ENCODE assay signal across 9 cellular contexts in the genomic region with DNA sequence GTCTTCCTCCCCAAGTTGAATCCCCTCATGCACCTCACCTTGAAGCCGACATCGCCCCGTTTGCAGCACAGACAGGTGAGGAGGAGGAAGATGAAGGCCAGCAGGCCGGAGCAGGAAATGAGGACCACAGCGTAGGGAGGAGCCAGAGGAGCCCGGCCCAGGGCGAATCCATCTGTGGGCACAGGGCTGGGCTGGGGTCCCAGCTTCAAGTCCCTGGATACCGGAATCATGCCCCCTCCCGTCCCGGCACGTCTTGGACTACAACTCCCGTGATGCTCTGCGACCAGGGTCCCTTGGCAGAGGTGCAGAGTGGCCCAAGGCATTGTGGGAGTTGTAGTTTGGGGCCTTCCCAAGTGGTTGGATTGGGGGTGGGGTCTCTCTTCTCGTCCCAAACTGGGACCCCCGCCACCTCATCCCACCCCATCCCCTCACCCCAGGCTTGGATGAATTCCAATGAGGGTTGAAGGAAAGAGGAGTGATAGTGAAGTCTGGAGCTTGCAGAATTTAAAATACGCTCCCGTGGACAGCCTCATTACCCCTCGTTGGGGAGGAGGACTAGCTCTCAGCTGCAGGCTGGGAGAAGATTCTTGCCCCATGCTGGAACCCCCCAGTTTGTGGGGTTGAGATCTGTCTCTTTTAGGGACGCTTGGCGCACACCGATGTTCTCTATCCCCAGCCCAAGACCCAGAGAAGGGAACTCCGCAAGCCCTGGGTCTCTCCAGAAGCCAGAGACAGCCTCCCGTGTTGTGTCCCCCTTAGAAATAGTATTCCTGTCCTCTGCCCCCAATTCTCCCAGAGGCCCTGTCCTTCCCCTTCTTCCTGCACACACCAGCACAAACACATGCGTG. TPM values are rescaled to one million over a fixed set of nuclear protein-coding genes. Genes with fewer than 3 reads are reported as not detected.
DNase-seq lines count a peak whose midpoint lies in the region; ATAC-seq, FAIRE-seq and TF ChIP-seq lines count a peak whose summit lies in the region.
"Had no signal": no experiment of that assay in that cellular context is flagged by ENCODE, and none has a peak within 500 bp of the region (broad histone marks: within the 10 kb centered on the region; RNA-seq: fewer than 3 reads in every experiment).

No MANE protein-coding gene starts in this region.

- H3K9me3 ChIP-seq in A549 (no peaks in the 10 kb centered on the region), PC-9 (ENCODE audit: insufficient read depth, low read depth) (no peaks in the 10 kb centered on the region)
- H3K9me3 ChIP-seq: neutrophil had no signal

- DNase-seq in A549 (ENCODE audit: low read depth in 1 of 2, low spot score in 1 of 2) (peak in 1 of 2 experiments; percentile 77), H7 (peak; percentile 85), PC-9 (peak; percentile 52 to 54), fibroblast of villous mesenchyme (ENCODE audit: low read depth) (peak; percentile 31), neural crest cell (ENCODE audit: low read depth, low spot score) (peak; percentile 68), superior temporal gyrus (ENCODE audit: extremely low spot score) (peak; percentile 92)
- peak; percentile 66 for DNase-seq in activated T-helper 2 cell treated with anti-CD3 and anti-CD28 coated beads, Interferon-gamma antibody, Interleukin-2, Interleukin-4, amounts not matched to agents 10 μg/mL and 5 μg/mL and 100 μg/mL, durations not matched to agents 14 hours and 24 hours and 36 hours (ENCODE audit: low spot score)

- H4K20me1 ChIP-seq in PC-9 (ENCODE audit: insufficient read depth) = no peaks in the 10 kb centered on the region

- H3K36me3 ChIP-seq in H7 (replicated peaks; ENCODE audit: control insufficient read depth, insufficient read depth, low read length) = peaks cover 1% of the 10 kb centered on the region
- no peaks in the 10 kb centered on the region for H3K36me3 ChIP-seq in PC-9 (ENCODE audit: low read depth)
- H3K36me3 ChIP-seq: neutrophil had no signal

- H3K27ac ChIP-seq in A549 (peak overlapping the region; percentile 56 to 92), PC-9 (no peak overlapping the region)
- H3K27ac ChIP-seq: neutrophil had no signal

- no TSS peak for BruUV-seq in PC-9 (replicated peaks; lab: Mats Ljungman, UMichigan)

- ATAC-seq in A549 (peak; percentile 37 to 67; a peak in 5 of 6 replicates), HG03280 (IDR thresholded peaks at IDR 0.05; ENCODE audit: unreplicated experiment) (no peak)

- H3K4me1 ChIP-seq in A549 (peaks cover 29% of the 10 kb centered on the region), PC-9 (replicated peaks; ENCODE audit: insufficient read depth) (no peaks in the 10 kb centered on the region; the same call in 1 of the 2 replicates)

- CTCF ChIA-PET in A549 (lab: Yijun Ruan, JAX) = interaction anchor here (1.1 to 9.6 kb wide), 10 partner anchors 8 to 98 kb away, joined by 3 to 618 read pairs (median 18); partner anchors contain the start of gene SPACA4
- CTCF ChIA-PET in PC-9 (lab: Charles Lee) = interaction anchor here (0.5 to 0.7 kb wide), 2 partner anchors 16 to 107 kb away, joined by 3 read pairs; no protein-coding TSS in a partner anchor

- no peak for TF ChIP-seq RAD21 in A549 (conservative IDR thresholded peaks at IDR 0.05 in 1 of 2, IDR thresholded peaks at IDR 0.05 in 1 of 2)

- H2AFZ ChIP-seq in PC-9 = no peak overlapping the region

- WGBS in A549 (ENCODE audit: missing lambda C conversion rate) = 32% methylated on average over 22 of the region's 24 CpGs

- H3K4me3 Mint-ChIP-seq in activated T-helper 2 cell treated with anti-CD3 and anti-CD28 coated beads, Interferon-gamma antibody, Interleukin-2, Interleukin-4, amounts not matched to agents 10 μg/mL and 5 μg/mL and 100 μg/mL, durations not matched to agents 14 hours and 24 hours and 36 hours (ENCODE audit: low read depth) = peak overlapping the region; percentile 80
- H3K4me3 Mint-ChIP-seq in neural crest cell = peak overlapping the region; percentile 83

- H3K27me3 Mint-ChIP-seq in activated T-helper 2 cell treated with anti-CD3 and anti-CD28 coated beads, Interferon-gamma antibody, Interleukin-2, Interleukin-4, amounts not matched to agents 10 μg/mL and 5 μg/mL and 100 μg/mL, durations not matched to agents 14 hours and 24 hours and 36 hours (ENCODE audit: low read depth) = no peaks in the 10 kb centered on the region
- peaks cover 36% of the 10 kb centered on the region for H3K27me3 Mint-ChIP-seq in neural crest cell (ENCODE audit: low read depth)

- TF ChIP-seq CTCF in A549 (IDR thresholded peaks at IDR 0.05) (no peak), PC-9 (conservative IDR thresholded peaks at IDR 0.05) (no peak), fibroblast of villous mesenchyme (IDR thresholded peaks at IDR 0.05; ENCODE audit: insufficient read depth, low read depth, low read length) (no peak), neural crest cell (conservative IDR thresholded peaks at IDR 0.05) (no peak)

- intact Hi-C loops in PC-9 (cut with micrococcal nuclease; ENCODE audit: unreplicated experiment) = no loop called here
- intact Hi-C loops in activated T-helper 2 cell treated with anti-CD3 and anti-CD28 coated beads, Interferon-gamma antibody, Interleukin-2, Interleukin-4, amounts not matched to agents 10 μg/mL and 5 μg/mL and 100 μg/mL, durations not matched to agents 14 hours and 24 hours and 36 hours (cut with micrococcal nuclease) = loop anchor here (2.0 to 5.0 kb wide), 3 partner anchors 66 to 188 kb away; partner anchors contain the start of genes GRWD1 and TMEM143

- no peak overlapping the region for H3K27ac Mint-ChIP-seq in activated T-helper 2 cell treated with anti-CD3 and anti-CD28 coated beads, Interferon-gamma antibody, Interleukin-2, Interleukin-4, amounts not matched to agents 10 μg/mL and 5 μg/mL and 100 μg/mL, durations not matched to agents 14 hours and 24 hours and 36 hours
- H3K27ac Mint-ChIP-seq in neural crest cell (ENCODE audit: unreplicated experiment) = no peak overlapping the region

- peak overlapping the region; percentile 86 for H3K4me2 ChIP-seq in A549
- peak overlapping the region; percentile 53 for H3K4me2 ChIP-seq in PC-9

- TF ChIP-seq POLR2A in A549 (IDR thresholded peaks at IDR 0.05; ENCODE audit: low read length) = no peak

- H3K9me2 ChIP-seq in PC-9 (ENCODE audit: insufficient read depth) = no peaks in the 10 kb centered on the region

- H3K9me3 Mint-ChIP-seq in activated T-helper 2 cell treated with anti-CD3 and anti-CD28 coated beads, Interferon-gamma antibody, Interleukin-2, Interleukin-4, amounts not matched to agents 10 μg/mL and 5 μg/mL and 100 μg/mL, durations not matched to agents 14 hours and 24 hours and 36 hours = no peaks in the 10 kb centered on the region
- no peaks in the 10 kb centered on the region for H3K9me3 Mint-ChIP-seq in neural crest cell

- H3K36me3 Mint-ChIP-seq in activated T-helper 2 cell treated with anti-CD3 and anti-CD28 coated beads, Interferon-gamma antibody, Interleukin-2, Interleukin-4, amounts not matched to agents 10 μg/mL and 5 μg/mL and 100 μg/mL, durations not matched to agents 14 hours and 24 hours and 36 hours (ENCODE audit: low read depth) = no peaks in the 10 kb centered on the region
- no peaks in the 10 kb centered on the region for H3K36me3 Mint-ChIP-seq in neural crest cell (ENCODE audit: low read depth)

- peaks cover 32% of the 10 kb centered on the region; the same call in 1 of the 2 replicates for H3F3A ChIP-seq in PC-9 (ENCODE audit: insufficient read depth, low read depth)

- no peaks in the 10 kb centered on the region for H3K79me2 ChIP-seq in PC-9 (ENCODE audit: low read depth)

- POLR2A ChIA-PET in A549 (lab: Yijun Ruan, JAX) = interaction anchor here (0.6 to 1.1 kb wide), 3 partner anchors 23 to 109 kb away, joined by 3 read pairs; partner anchors contain the start of gene SPHK2
- POLR2A ChIA-PET in PC-9 (lab: Charles Lee; ENCODE audit: unreplicated experiment) = interaction anchor here (0.6 kb wide), 1 partner anchor 109 kb away, joined by 6 read pairs; the partner anchor contains the start of gene SPHK2

- peaks cover 13% of the 10 kb centered on the region for H3K4me1 Mint-ChIP-seq in activated T-helper 2 cell treated with anti-CD3 and anti-CD28 coated beads, Interferon-gamma antibody, Interleukin-2, Interleukin-4, amounts not matched to agents 10 μg/mL and 5 μg/mL and 100 μg/mL, durations not matched to agents 14 hours and 24 hours and 36 hours (ENCODE audit: low read depth)
- H3K4me1 Mint-ChIP-seq in neural crest cell = peaks cover 14% of the 10 kb centered on the region

- H3K27me3 ChIP-seq in H7 (ENCODE audit: control insufficient read depth, insufficient read depth, low read length) (peaks cover 25% of the 10 kb centered on the region), PC-9 (ENCODE audit: insufficient read depth, low read depth) (no peaks in the 10 kb centered on the region)

- H3K4me3 ChIP-seq in A549 = peak overlapping the region; percentile 34
- peak overlapping the region; percentile 41 for H3K4me3 ChIP-seq in H7 (ENCODE audit: insufficient read depth, low read depth, low read length)
- H3K4me3 ChIP-seq in PC-9 = no peak overlapping the region
- no peak overlapping the region for H3K4me3 ChIP-seq in fibroblast of villous mesenchyme (ENCODE audit: low read depth, low read length)

- TF ChIP-seq EP300 in A549 (IDR thresholded peaks at IDR 0.05) = no peak

- FAIRE-seq in A549 (lab: Jason Lieb, UNC) = no peak

RNA-seq across cellular contexts. Expression of gene LMTK3, which starts 1.0 kb away (rescaled TPM):
- polyA plus RNA-seq in A549 (2011; rRNA removed) (0.62 and 0.95 TPM in 2 replicates), A549 (2017; fragmentation: RNase III; extraction: RNeasy Plus Mini Kit Qiagen cat#74134 plus additional on column Dnase treatment) (4.6 to 6.1 TPM (median 5.6 TPM) in 3 replicates)
- polyA plus RNA-seq in A549 (2012; cell fraction: cytosol; rRNA removed) = 2.6 and 3.8 TPM in 2 replicates
- polyA plus RNA-seq in A549 (2012; cell fraction: nucleus; rRNA removed) = 9.6 and 11.7 TPM in 2 replicates
- 0.45 and 0.54 TPM in 2 replicates for polyA minus RNA-seq in A549 (2011; rRNA and poly(A)+ RNA removed)
- 3.0 and 3.6 TPM in 2 replicates for total RNA-seq in H7 (2014; rRNA removed; shearing (Covaris generic))
- total RNA-seq in PC-9 (2021) (13.9 and 19.6 TPM in 2 replicates), fibroblast of villous mesenchyme (0.32 and 0.43 TPM in 2 replicates), neural crest cell (3.1 and 3.3 TPM in 2 replicates)
- total RNA-seq in activated T-helper 2 cell treated with anti-CD3 and anti-CD28 coated beads, Interferon-gamma antibody, Interleukin-2, Interleukin-4, amounts not matched to agents 10 μg/mL and 5 μg/mL and 100 μg/mL, durations not matched to agents 14 hours and 24 hours and 36 hours = 3.1 and 5.1 TPM in 2 replicates

RNA-seq across cellular contexts. Expression of gene SULT2B1, which starts 41.3 kb away (rescaled TPM):
- 22.2 and 22.4 TPM in 2 replicates for polyA plus RNA-seq in A549 (2011; rRNA removed)
- polyA plus RNA-seq in A549 (2012; cell fraction: cytosol; rRNA removed) = 31.5 and 41.0 TPM in 2 replicates
- polyA plus RNA-seq in A549 (2012; cell fraction: nucleus; rRNA removed) = 23.6 and 29.0 TPM in 2 replicates
- 30.1 to 36.5 TPM (median 34.3 TPM) in 3 replicates for polyA plus RNA-seq in A549 (2017; fragmentation: RNase III; extraction: RNeasy Plus Mini Kit Qiagen cat#74134 plus additional on column Dnase treatment)
- 26.5 and 28.7 TPM in 2 replicates for polyA minus RNA-seq in A549 (2011; rRNA and poly(A)+ RNA removed)
- 1.8 and 2.8 TPM in 2 replicates for total RNA-seq in H7 (2014; rRNA removed; shearing (Covaris generic))
- 4.4 and 6.2 TPM in 2 replicates for total RNA-seq in PC-9 (2021)
- total RNA-seq in activated T-helper 2 cell treated with anti-CD3 and anti-CD28 coated beads, Interferon-gamma antibody, Interleukin-2, Interleukin-4, amounts not matched to agents 10 μg/mL and 5 μg/mL and 100 μg/mL, durations not matched to agents 14 hours and 24 hours and 36 hours = not detected in 2 replicates
- total RNA-seq in fibroblast of villous mesenchyme = under 0.01 TPM in 1 of 2 replicates, not detected in the other
- not detected in 2 replicates for total RNA-seq in neural crest cell

RNA-seq across cellular contexts. Expression of gene CYTH2, which starts 41.5 kb away (rescaled TPM):
- polyA plus RNA-seq in A549 (2011; rRNA removed) (33.4 and 36.9 TPM in 2 replicates), A549 (2017; fragmentation: RNase III; extraction: RNeasy Plus Mini Kit Qiagen cat#74134 plus additional on column Dnase treatment) (42.3 to 55.4 TPM (median 50.5 TPM) in 3 replicates)
- 48.4 and 61.1 TPM in 2 replicates for polyA plus RNA-seq in A549 (2012; cell fraction: cytosol; rRNA removed)
- polyA plus RNA-seq in A549 (2012; cell fraction: nucleus; rRNA removed) = 158 and 205 TPM in 2 replicates
- 49.4 and 52.6 TPM in 2 replicates for polyA minus RNA-seq in A549 (2011; rRNA and poly(A)+ RNA removed)
- total RNA-seq in H7 (2014; rRNA removed; shearing (Covaris generic)) = 42.9 and 51.3 TPM in 2 replicates
- total RNA-seq in PC-9 (2021) (74.4 and 93.0 TPM in 2 replicates), fibroblast of villous mesenchyme (31.1 and 42.5 TPM in 2 replicates), neural crest cell (172 and 196 TPM in 2 replicates)
- 37.7 and 38.6 TPM in 2 replicates for total RNA-seq in activated T-helper 2 cell treated with anti-CD3 and anti-CD28 coated beads, Interferon-gamma antibody, Interleukin-2, Interleukin-4, amounts not matched to agents 10 μg/mL and 5 μg/mL and 100 μg/mL, durations not matched to agents 14 hours and 24 hours and 36 hours

RNA-seq across cellular contexts. Expression of gene KCNJ14, which starts 55.3 kb away (rescaled TPM):
- polyA plus RNA-seq in A549 (2011; rRNA removed) (1.9 and 2.2 TPM in 2 replicates), A549 (2017; fragmentation: RNase III; extraction: RNeasy Plus Mini Kit Qiagen cat#74134 plus additional on column Dnase treatment) (1.3 to 1.4 TPM (median 1.3 TPM) in 3 replicates)
- 1.5 and 1.9 TPM in 2 replicates for polyA plus RNA-seq in A549 (2012; cell fraction: cytosol; rRNA removed)
- polyA plus RNA-seq in A549 (2012; cell fraction: nucleus; rRNA removed) = 12.5 and 14.5 TPM in 2 replicates
- 1.9 and 2.4 TPM in 2 replicates for polyA minus RNA-seq in A549 (2011; rRNA and poly(A)+ RNA removed)
- total RNA-seq in H7 (2014; rRNA removed; shearing (Covaris generic)) = 0.21 and 0.70 TPM in 2 replicates
- total RNA-seq in PC-9 (2021) (5.4 and 8.3 TPM in 2 replicates), fibroblast of villous mesenchyme (0.43 and 0.64 TPM in 2 replicates), neural crest cell (1.5 and 2.0 TPM in 2 replicates)
- total RNA-seq in activated T-helper 2 cell treated with anti-CD3 and anti-CD28 coated beads, Interferon-gamma antibody, Interleukin-2, Interleukin-4, amounts not matched to agents 10 μg/mL and 5 μg/mL and 100 μg/mL, durations not matched to agents 14 hours and 24 hours and 36 hours = 2.0 and 2.1 TPM in 2 replicates

Comparison
In these comparisons a context has a peak if more than half of its experiments do, and no peak if none do; other contexts are left out.
1. H3K4me3 ChIP-seq: peak in A549 (single experiment) and H7 (single experiment); none in PC-9 (single experiment) and fibroblast of villous mesenchyme (single experiment).